In genomic region chr16:180921-181667, GRCh38 we compare ENCODE assay signal across 9 cellular contexts. TPM values are rescaled to one million over a fixed set of nuclear protein-coding genes. Genes with fewer than 3 reads are reported as not detected.
A peak's percentile ranks its signal among the peaks of the same experiment; 100 is the strongest.
DNase-seq lines count a peak whose midpoint lies in the region; ATAC-seq and TF ChIP-seq lines count a peak whose summit lies in the region.
"Had no signal": no experiment of that assay in that cellular context is flagged by ENCODE, and none has a peak within 500 bp of the region (broad histone marks: within the 10 kb centered on the region; RNA-seq: fewer than 3 reads in every experiment).

No MANE protein-coding gene starts in this region.

- no peak overlapping the region for H3K27ac ChIP-seq in foreskin keratinocyte

- H3K4me1 ChIP-seq in foreskin keratinocyte, result no peaks in the 10 kb centered on the region

- TF ChIP-seq CTCF in GM12864 (IDR thresholded peaks at IDR 0.05; ENCODE audit: low read depth, low read length, missing control alignments) (peak; percentile 91), foreskin keratinocyte (conservative IDR thresholded peaks at IDR 0.05) (peak; percentile 97)

- peaks cover 44% of the 10 kb centered on the region for H3K27me3 ChIP-seq in foreskin keratinocyte

- DNase-seq in GM12864 (ENCODE audit: low read depth) (no peak), LHCN-M2 (ENCODE audit: low read depth) (peak; percentile 33), SHP77 treated with DMSO at 0.1 percent for 48 hours (lab: John Stamatoyannopoulos, UW) (peak; percentile 56), activated gamma-delta T cell (lab: John Stamatoyannopoulos, UW) (peak; percentile 67), foreskin keratinocyte (peak in 1 of 2 donors; percentile 49), nucleus accumbens (lab: John Stamatoyannopoulos, UW) (peak in 48 of 56 donors; percentile 8 to 79 (median 32)), superior temporal gyrus (ENCODE audit: extremely low spot score) (peak; percentile 43)

- H3K4me3 ChIP-seq in GM12864 (ENCODE audit: low read depth, low read length), result peak overlapping the region; percentile 15; the same call in 1 of the 2 replicates

- ATAC-seq in foreskin keratinocyte, result peak; percentile 67
- ATAC-seq in GM18519 (IDR thresholded peaks at IDR 0.05; ENCODE audit: low FRiP score, unreplicated experiment), result no peak

RNA-seq across cellular contexts. Expression of gene HBQ1, which starts 0.8 kb away (rescaled TPM):
- 1.5 TPM in 1 of 2 replicates, not detected in the other for total RNA-seq in LHCN-M2 (2014; rRNA removed)
- polyA plus RNA-seq in LHCN-M2 (2012), result 0.27 TPM
- total RNA-seq in foreskin keratinocyte, result 0.28 TPM in 1 of 2 replicates, not detected in the other
- 0.64 and 1.6 TPM in 2 replicates for polyA plus RNA-seq in foreskin keratinocyte
- total RNA-seq: subcutaneous adipose tissue had no signal

RNA-seq across cellular contexts. Expression of gene HBA1, which starts 4.6 kb away (rescaled TPM):
- total RNA-seq in LHCN-M2 (2014; rRNA removed) (not detected in 2 replicates), foreskin keratinocyte (not detected in 2 replicates)
- 1.4 TPM for polyA plus RNA-seq in LHCN-M2 (2012)
- 0.41 TPM in 1 of 2 replicates, not detected in the other for polyA plus RNA-seq in foreskin keratinocyte

RNA-seq across cellular contexts. Expression of gene HBA2, which starts 8.4 kb away (rescaled TPM):
- total RNA-seq in LHCN-M2 (2014; rRNA removed) (0.77 TPM in 1 of 2 replicates, not detected in the other), foreskin keratinocyte (not detected in 2 replicates)
- not detected for polyA plus RNA-seq in LHCN-M2 (2012)
- polyA plus RNA-seq in foreskin keratinocyte, result not detected in 2 replicates

RNA-seq across cellular contexts. Expression of gene HBM, which starts 15.3 kb away (rescaled TPM):
- total RNA-seq in LHCN-M2 (2014; rRNA removed), result not detected in 2 replicates
- polyA plus RNA-seq in LHCN-M2 (2012), result not detected
- not detected in 2 replicates for total RNA-seq in foreskin keratinocyte
- polyA plus RNA-seq in foreskin keratinocyte, result not detected in 2 replicates

RNA-seq across cellular contexts. Expression of gene HBZ, which starts 28.6 kb away (rescaled TPM):
- total RNA-seq in LHCN-M2 (2014; rRNA removed) (not detected in 2 replicates), foreskin keratinocyte (not detected in 2 replicates)
- not detected for polyA plus RNA-seq in LHCN-M2 (2012)
- 0.07 TPM in 1 of 2 replicates, not detected in the other for polyA plus RNA-seq in foreskin keratinocyte
